Comparison of ENCODE assay signal across 8 cellular contexts in the genomic region with DNA sequence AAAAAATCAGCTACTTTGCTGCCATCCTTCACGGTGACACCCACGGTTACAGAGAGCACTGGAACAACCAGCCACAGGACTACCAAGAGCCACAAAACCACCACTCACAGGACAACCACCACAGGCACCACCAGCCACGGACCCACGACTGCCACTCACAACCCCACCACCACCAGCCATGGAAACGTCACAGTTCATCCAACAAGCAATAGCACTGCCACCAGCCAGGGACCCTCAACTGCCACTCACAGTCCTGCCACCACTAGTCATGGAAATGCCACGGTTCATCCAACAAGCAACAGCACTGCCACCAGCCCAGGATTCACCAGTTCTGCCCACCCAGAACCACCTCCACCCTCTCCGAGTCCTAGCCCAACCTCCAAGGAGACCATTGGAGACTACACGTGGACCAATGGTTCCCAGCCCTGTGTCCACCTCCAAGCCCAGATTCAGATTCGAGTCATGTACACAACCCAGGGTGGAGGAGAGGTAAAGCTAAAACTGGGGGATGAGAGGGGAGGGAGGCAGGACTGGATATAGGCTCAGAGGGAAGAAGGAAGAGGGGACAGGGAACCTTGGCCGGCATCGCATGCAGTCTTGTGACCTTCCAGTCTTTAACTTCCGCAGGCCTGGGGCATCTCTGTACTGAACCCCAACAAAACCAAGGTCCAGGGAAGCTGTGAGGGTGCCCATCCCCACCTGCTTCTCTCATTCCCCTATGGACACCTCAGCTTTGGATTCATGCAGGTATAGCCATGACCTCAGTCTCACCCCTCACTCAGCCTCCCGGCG. TPM values are rescaled to one million over a fixed set of nuclear protein-coding genes. Genes with fewer than 3 reads are reported as not detected.
DNase-seq lines count a peak whose midpoint lies in the region; ATAC-seq, FAIRE-seq and TF ChIP-seq lines count a peak whose summit lies in the region.

No MANE protein-coding gene starts in this region.

- TF ChIP-seq CTCF in right atrium auricular region (IDR thresholded peaks at IDR 0.05) (no peak), uterus (IDR thresholded peaks at IDR 0.05) (no peak), D721Med (IDR thresholded peaks at IDR 0.05; ENCODE audit: insufficient read depth, missing control alignments) (no peak)

- FAIRE-seq in D721Med (lab: Jason Lieb, UNC), result no peak

- H3K4me1 Mint-ChIP-seq in activated naive CD8-positive, alpha-beta T cell treated with anti-CD3 and anti-CD28 coated beads, Interleukin-2, amount 10 ng/mL, durations not matched to agents 7 days and 5 days, result peaks cover 66% of the 10 kb centered on the region

- H2BK120ac ChIP-seq in mesenchymal stem cell (ENCODE audit: low read depth, low read length), result peak overlapping the region; percentile 55

- TF ChIP-seq POLR2A in uterus (IDR thresholded peaks at IDR 0.05), result no peak

- no peak overlapping the region for H2AFZ ChIP-seq in mesenchymal stem cell (ENCODE audit: low read depth, low read length)

- peak overlapping the region; percentile 89 for H3K9ac ChIP-seq in mesenchymal stem cell (ENCODE audit: low read length)

- no peak for DNase-seq in right atrium auricular region (ENCODE audit: low spot score)
- DNase-seq in Right ventricle myocardium superior, result no peak
- no peak for DNase-seq in activated naive CD8-positive, alpha-beta T cell treated with anti-CD3 and anti-CD28 coated beads, Interleukin-2, amount 10 ng/mL, durations not matched to agents 7 days and 5 days
- DNase-seq in mesenchymal stem cell, result no peak
- DNase-seq in uterus, result no peak
- no peak for DNase-seq in posterior vena cava (ENCODE audit: low spot score)
- DNase-seq in D721Med (ENCODE audit: insufficient read length, low spot score), result no peak
- no peak for DNase-seq in C1 segment of cervical spinal cord (lab: John Stamatoyannopoulos, UW)

- H3K27ac ChIP-seq in right atrium auricular region, result peak overlapping the region; percentile 76 to 97
- peak overlapping the region; percentile 59 for H3K27ac ChIP-seq in mesenchymal stem cell (ENCODE audit: low read length, poor library complexity, severe bottlenecking)
- peak overlapping the region; percentile 76 for H3K27ac ChIP-seq in uterus

- WGBS in mesenchymal stem cell, result 95% methylated on average over 12 of the region's 14 CpGs

- peak overlapping the region; percentile 88 for H4K8ac ChIP-seq in mesenchymal stem cell (ENCODE audit: low read length)

- H3K4me3 ChIP-seq in right atrium auricular region, result peak overlapping the region; percentile 5 to 34
- H3K4me3 ChIP-seq in mesenchymal stem cell (ENCODE audit: insufficient read depth in 1 of 2, low read depth in 1 of 2, low read length in 2 of 2), result peak overlapping the region in 1 of 2 experiments; percentile 80
- H3K4me3 ChIP-seq in uterus, result no peak overlapping the region

- peaks cover 11% of the 10 kb centered on the region for H3K79me1 ChIP-seq in mesenchymal stem cell (replicated peaks; ENCODE audit: low read length, poor library complexity, severe bottlenecking)

- H3K4me3 Mint-ChIP-seq in activated naive CD8-positive, alpha-beta T cell treated with anti-CD3 and anti-CD28 coated beads, Interleukin-2, amount 10 ng/mL, durations not matched to agents 7 days and 5 days, result peak overlapping the region; percentile 80

- no peak overlapping the region for H2AK5ac ChIP-seq in mesenchymal stem cell (ENCODE audit: low read length, severe bottlenecking)

- H3K14ac ChIP-seq in mesenchymal stem cell (ENCODE audit: low read length in 2 of 2), result peak overlapping the region in 1 of 2 experiments; percentile 84

- intact Hi-C loops in Right ventricle myocardium superior (cut with DNase I) (loop anchor here (5.0 kb wide), 1 partner anchor 138 kb away; no protein-coding TSS in a partner anchor), uterus (cut with DNase I; ENCODE audit: low total_unique reads) (loop anchor here (10.0 kb wide), 1 partner anchor 225 kb away; a partner anchor contains a TSS), posterior vena cava (cut with DNase I) (loop anchor here in 1 of 2 donors (10.0 kb wide), 1 partner anchor 1365 kb away; no protein-coding TSS in a partner anchor)

- peak overlapping the region; percentile 96 for H3K27ac Mint-ChIP-seq in activated naive CD8-positive, alpha-beta T cell treated with anti-CD3 and anti-CD28 coated beads, Interleukin-2, amount 10 ng/mL, durations not matched to agents 7 days and 5 days

- no peak overlapping the region for H3K4me2 ChIP-seq in mesenchymal stem cell (ENCODE audit: low read length, poor library complexity, severe bottlenecking)

- H3K4me1 ChIP-seq in right atrium auricular region (peaks cover 0 to 65% of the 10 kb centered on the region in 2 donors), mesenchymal stem cell (ENCODE audit: control insufficient read depth, insufficient read depth, low read depth, low read length) (peaks cover 32% of the 10 kb centered on the region), uterus (peaks cover 7% of the 10 kb centered on the region in 2 donors)

- H3K36me3 ChIP-seq in right atrium auricular region, result peaks cover 41% of the 10 kb centered on the region
- peaks cover 49 to 76% of the 10 kb centered on the region in 2 experiments for H3K36me3 ChIP-seq in mesenchymal stem cell (ENCODE audit: control insufficient read depth in 1 of 2, insufficient read depth in 2 of 2, low read depth in 1 of 2, low read length in 2 of 2)
- H3K36me3 ChIP-seq in uterus, result no peaks in the 10 kb centered on the region

- H3K9me3 ChIP-seq in right atrium auricular region (no peaks in the 10 kb centered on the region), mesenchymal stem cell (ENCODE audit: control insufficient read depth, low read length) (no peaks in the 10 kb centered on the region), uterus (no peaks in the 10 kb centered on the region)

- no peak for ATAC-seq in Right ventricle myocardium superior (ENCODE audit: poor library complexity)
- ATAC-seq in activated naive CD8-positive, alpha-beta T cell treated with anti-CD3 and anti-CD28 coated beads, Interleukin-2, amount 10 ng/mL, durations not matched to agents 7 days and 5 days (ENCODE audit: low read depth), result no peak

- H4K91ac ChIP-seq in mesenchymal stem cell (ENCODE audit: low read length), result peak overlapping the region; percentile 92

- peaks cover 41% of the 10 kb centered on the region for H3K36me3 Mint-ChIP-seq in activated naive CD8-positive, alpha-beta T cell treated with anti-CD3 and anti-CD28 coated beads, Interleukin-2, amount 10 ng/mL, durations not matched to agents 7 days and 5 days

- POLR2A ChIA-PET in activated naive CD8-positive, alpha-beta T cell treated with anti-CD3 and anti-CD28 coated beads, Interleukin-2, amount 10 ng/mL, durations not matched to agents 7 days and 5 days (lab: Charles Lee), result interaction anchor here (0.5 to 2.5 kb wide), 15 partner anchors 9 to 144 kb away, joined by 3 to 14 read pairs (median 4); a partner anchor contains a TSS

- peak overlapping the region; percentile 23 to 62 for H3K18ac ChIP-seq in mesenchymal stem cell (ENCODE audit: low read depth in 1 of 2, low read length in 2 of 2)

- peak overlapping the region; percentile 87 for H2BK15ac ChIP-seq in mesenchymal stem cell (ENCODE audit: low read depth, poor library complexity, severe bottlenecking)

- H2BK12ac ChIP-seq in mesenchymal stem cell (ENCODE audit: low read length in 2 of 2), result peak overlapping the region; percentile 19 to 82

- H3K27me3 ChIP-seq in right atrium auricular region (no peaks in the 10 kb centered on the region), mesenchymal stem cell (ENCODE audit: control insufficient read depth in 1 of 2, insufficient read depth in 1 of 2, low read length in 2 of 2) (no peaks in the 10 kb centered on the region), uterus (no peaks in the 10 kb centered on the region)

- H3K23ac ChIP-seq in mesenchymal stem cell (ENCODE audit: low read length in 2 of 2), result no peak overlapping the region

- H3K9me3 Mint-ChIP-seq in activated naive CD8-positive, alpha-beta T cell treated with anti-CD3 and anti-CD28 coated beads, Interleukin-2, amount 10 ng/mL, durations not matched to agents 7 days and 5 days, result no peaks in the 10 kb centered on the region

- H3K27me3 Mint-ChIP-seq in activated naive CD8-positive, alpha-beta T cell treated with anti-CD3 and anti-CD28 coated beads, Interleukin-2, amount 10 ng/mL, durations not matched to agents 7 days and 5 days, result no peaks in the 10 kb centered on the region

- peak overlapping the region; percentile 6 to 79 for H3K4ac ChIP-seq in mesenchymal stem cell (ENCODE audit: low read depth in 1 of 2, low read length in 2 of 2)

- H2BK5ac ChIP-seq in mesenchymal stem cell (ENCODE audit: low read depth, low read length, poor library complexity, severe bottlenecking), result no peak overlapping the region

RNA-seq across cellular contexts. Expression of a gene that starts 0.6 kb away (rescaled TPM):
- total RNA-seq in right atrium auricular region (10 to 100 TPM; 16.2 to 54.2 TPM), Right ventricle myocardium superior (32.0 TPM), uterus (10 to 100 TPM in 1 of 4 donors, 1 to 10 TPM in 3; 4.4 to 15.9 (median 7.5) TPM), posterior vena cava (100 to 1,000 TPM; 111 to 158 TPM)
- total RNA-seq in activated naive CD8-positive, alpha-beta T cell treated with anti-CD3 and anti-CD28 coated beads, Interleukin-2, amount 10 ng/mL, durations not matched to agents 7 days and 5 days, result 10 to 100 TPM; 32.5 to 33.9 TPM
- 30.9 TPM for polyA plus RNA-seq in mesenchymal stem cell (2013, experiment 1 of 2)
- 30.8 TPM for polyA plus RNA-seq in mesenchymal stem cell (2013, experiment 2 of 2)

RNA-seq across cellular contexts. Expression of a gene that starts 3.6 kb away (rescaled TPM):
- 10 to 100 TPM; 55.4 to 81.1 TPM for total RNA-seq in right atrium auricular region
- total RNA-seq in Right ventricle myocardium superior, result 25.9 TPM
- total RNA-seq in activated naive CD8-positive, alpha-beta T cell treated with anti-CD3 and anti-CD28 coated beads, Interleukin-2, amount 10 ng/mL, durations not matched to agents 7 days and 5 days, result 10 to 100 TPM; 50.2 TPM
- polyA plus RNA-seq in mesenchymal stem cell (2013, experiment 1 of 2), result 81.6 TPM
- polyA plus RNA-seq in mesenchymal stem cell (2013, experiment 2 of 2), result 78.5 TPM
- 10 to 100 TPM in 3 of 4 donors, 1 to 10 TPM in 1; 2.6 to 63.6 (median 35.0) TPM for total RNA-seq in uterus
- 10 to 100 TPM; 24.7 to 31.2 TPM for total RNA-seq in posterior vena cava

RNA-seq across cellular contexts. Expression of a gene that starts 9.9 kb away (rescaled TPM):
- total RNA-seq in right atrium auricular region (10 to 100 TPM in 1 of 2 donors, 1 to 10 TPM in 1; 5.6 to 11.5 TPM), Right ventricle myocardium superior (0.91 TPM), uterus (1 to 10 TPM in 3 of 4 donors, not detected in 1; 1.0 to 7.3 (median 1.1) TPM), posterior vena cava (1 to 10 TPM; 2.1 to 2.5 TPM)
- total RNA-seq in activated naive CD8-positive, alpha-beta T cell treated with anti-CD3 and anti-CD28 coated beads, Interleukin-2, amount 10 ng/mL, durations not matched to agents 7 days and 5 days, result under 1 TPM; 0.30 to 0.57 TPM
- polyA plus RNA-seq in mesenchymal stem cell (2013, experiment 1 of 2), result 0.98 TPM
- polyA plus RNA-seq in mesenchymal stem cell (2013, experiment 2 of 2), result 1.0 TPM

RNA-seq across cellular contexts. Expression of a gene that starts 18.3 kb away (rescaled TPM):
- total RNA-seq in right atrium auricular region (10 to 100 TPM; 45.9 to 56.1 TPM), Right ventricle myocardium superior (30.8 TPM), uterus (100 to 1,000 TPM in 1 of 4 donors, 10 to 100 TPM in 3; 45.9 to 106 (median 59.5) TPM), posterior vena cava (10 to 100 TPM; 36.2 to 48.2 TPM)
- 10 to 100 TPM; 43.7 to 50.2 TPM for total RNA-seq in activated naive CD8-positive, alpha-beta T cell treated with anti-CD3 and anti-CD28 coated beads, Interleukin-2, amount 10 ng/mL, durations not matched to agents 7 days and 5 days
- 27.5 TPM for polyA plus RNA-seq in mesenchymal stem cell (2013, experiment 1 of 2)
- 27.0 TPM for polyA plus RNA-seq in mesenchymal stem cell (2013, experiment 2 of 2)

RNA-seq across cellular contexts. Expression of a gene that starts 21.5 kb away (rescaled TPM):
- total RNA-seq in right atrium auricular region (10 to 100 TPM; 11.0 to 16.9 TPM), Right ventricle myocardium superior (8.3 TPM), uterus (10 to 100 TPM in 3 of 4 donors, 1 to 10 TPM in 1; 6.8 to 56.9 (median 25.8) TPM), posterior vena cava (10 to 100 TPM; 15.5 to 33.3 TPM)
- 1 to 10 TPM; 8.2 to 8.4 TPM for total RNA-seq in activated naive CD8-positive, alpha-beta T cell treated with anti-CD3 and anti-CD28 coated beads, Interleukin-2, amount 10 ng/mL, durations not matched to agents 7 days and 5 days
- polyA plus RNA-seq in mesenchymal stem cell (2013, experiment 1 of 2), result 0.61 TPM
- polyA plus RNA-seq in mesenchymal stem cell (2013, experiment 2 of 2), result 0.23 TPM

Comparison
In these comparisons a context has a peak if more than half of its experiments do, and no peak if none do; other contexts are left out.
1. H3K4me3 ChIP-seq: peak in right atrium auricular region (2 of 2); none in uterus (0 of 2).
2. Peak in every context shown above with its lines, with median percentiles within 50 percentile points of each other: H3K27ac ChIP-seq.